2 cellular contexts compared by ENCODE assay signal in the genomic region with DNA sequence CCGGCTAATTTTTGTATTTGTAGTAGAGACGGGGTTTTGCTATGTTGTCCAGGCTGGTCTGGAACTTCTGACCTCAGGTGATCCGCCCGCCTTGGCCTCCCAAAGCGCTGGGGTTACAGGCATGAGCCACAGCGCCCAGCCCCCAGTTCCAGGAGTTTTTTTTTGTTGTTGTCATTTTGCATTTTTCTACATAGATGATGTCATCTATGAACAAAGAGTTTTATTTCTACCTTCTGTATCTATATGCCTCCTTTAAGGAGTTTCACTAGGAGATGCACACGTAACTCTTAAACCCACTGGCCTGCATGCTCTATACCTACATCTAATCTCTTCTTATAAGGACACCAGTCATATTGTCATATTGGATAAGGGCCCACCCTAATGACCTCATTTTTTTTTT.
TF ChIP-seq lines count a peak whose summit lies in the region.

No MANE protein-coding gene starts in this region.

TF ChIP-seq in HEK293, 187 proteins besides CTCF, POLR2A, EP300 and RAD21:
- TF ChIP-seq ZNF747 (tag by site-specific recombination; IDR thresholded peaks at IDR 0.05) (no peak), ZNF16 (tag by site-specific recombination; IDR thresholded peaks at IDR 0.05; ENCODE audit: low read depth) (no peak), PRDM10 (tag by site-specific recombination; IDR thresholded peaks at IDR 0.05) (no peak), ZNF473 (tag by site-specific recombination; IDR thresholded peaks at IDR 0.05) (no peak), ZNF677 (tag by site-specific recombination; IDR thresholded peaks at IDR 0.05) (no peak), GLIS1 (tag by site-specific recombination; IDR thresholded peaks at IDR 0.05) (no peak)
- TF ChIP-seq, protein P1, sequence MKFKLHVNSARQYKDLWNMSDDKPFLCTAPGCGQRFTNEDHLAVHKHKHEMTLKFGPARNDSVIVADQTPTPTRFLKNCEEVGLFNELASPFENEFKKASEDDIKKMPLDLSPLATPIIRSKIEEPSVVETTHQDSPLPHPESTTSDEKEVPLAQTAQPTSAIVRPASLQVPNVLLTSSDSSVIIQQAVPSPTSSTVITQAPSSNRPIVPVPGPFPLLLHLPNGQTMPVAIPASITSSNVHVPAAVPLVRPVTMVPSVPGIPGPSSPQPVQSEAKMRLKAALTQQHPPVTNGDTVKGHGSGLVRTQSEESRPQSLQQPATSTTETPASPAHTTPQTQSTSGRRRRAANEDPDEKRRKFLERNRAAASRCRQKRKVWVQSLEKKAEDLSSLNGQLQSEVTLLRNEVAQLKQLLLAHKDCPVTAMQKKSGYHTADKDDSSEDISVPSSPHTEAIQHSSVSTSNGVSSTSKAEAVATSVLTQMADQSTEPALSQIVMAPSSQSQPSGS (tag by site-specific recombination; IDR thresholded peaks at IDR 0.05; ENCODE audit: low read depth), result peak; percentile 74

TF ChIP-seq in K562, 482 proteins besides CTCF, POLR2A, EP300 and RAD21:
- TF ChIP-seq ATF7 (IDR thresholded peaks at IDR 0.05) (peak; percentile 51; the same call in 1 of the 2 replicates), HIVEP1 (CRISPR knock-in tag; IDR thresholded peaks at IDR 0.05) (no peak), ATF3 (IDR thresholded peaks at IDR 0.05) (peak; percentile 70), ATF3 (CRISPR knock-in tag; conservative IDR thresholded peaks at IDR 0.05) (no peak)
